31 cellular contexts compared by ENCODE assay signal in the genomic region with DNA sequence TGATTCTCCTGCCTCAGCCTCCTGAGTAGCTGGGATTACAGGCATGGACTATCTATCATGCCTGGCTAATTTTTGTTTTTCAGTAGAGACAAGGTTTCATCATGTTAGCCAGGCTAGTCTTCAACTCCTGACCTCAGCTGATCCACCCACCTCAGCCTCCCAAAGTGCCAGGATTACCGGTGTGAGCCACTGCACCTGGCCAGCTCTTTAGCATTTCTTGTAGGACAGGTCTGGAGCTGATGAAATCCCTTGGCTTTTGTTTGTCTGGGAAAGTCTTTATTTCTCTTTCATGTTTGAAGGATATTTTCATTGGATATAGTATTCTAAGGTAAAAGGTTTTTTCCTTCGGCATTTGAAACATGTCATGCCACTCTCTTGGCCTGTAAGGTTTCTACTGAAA.
"Had no signal": no experiment of that assay in that cellular context is flagged by ENCODE, and none has a peak within 500 bp of the region (broad histone marks: within the 10 kb centered on the region; RNA-seq: fewer than 3 reads in every experiment).

No MANE protein-coding gene starts in this region.

- DNase-seq: naive B cell; naive thymus-derived CD8-positive, alpha-beta T cell; nephron progenitor cell; nucleus accumbens; ovary; posterior cingulate gyrus; psoas muscle; right cardiac atrium; spleen; stimulated activated CD4-positive, alpha-beta T cell treated with anti-CD3 and anti-CD28 coated beads, Interleukin-12 subunit alpha, Interleukin-12 subunit beta, amount 100 ng/mL, for 4 hours; stimulated activated CD4-positive, alpha-beta T cell treated with anti-CD3 and anti-CD28 coated beads, Interleukin-1b, Interleukin-23, amount 100 ng/mL, for 48 hours; stimulated activated CD4-positive, alpha-beta T cell treated with anti-CD3 and anti-CD28 coated beads, Interleukin-4, amount 100 ng/mL, for 1 hour; stimulated activated CD4-positive, alpha-beta T cell treated with anti-CD3 and anti-CD28 coated beads, Interleukin-4, amount 100 ng/mL, for 4 hours; stimulated activated CD8-positive, alpha-beta memory T cell treated with anti-CD3 and anti-CD28 coated beads, Interleukin-4, amount 100 ng/mL, for 48 hours; stimulated activated naive CD4-positive, alpha-beta T cell; stimulated activated naive CD8-positive, alpha-beta T cell treated with anti-CD3 and anti-CD28 coated beads, Interleukin-15, amount 100 ng/mL, for 72 hours; stimulated activated naive CD8-positive, alpha-beta T cell treated with anti-CD3 and anti-CD28 coated beads, Interleukin-15, Interleukin-2, amounts not matched to agents 100 U/mL and 50 U/mL, for 24 hours; substantia nigra; testis; tibial artery; transverse colon; upper lobe of left lung had no signal

- H3K4me1 ChIP-seq: parathyroid adenoma, testis had no signal

- H3K4me3 ChIP-seq: ovary, psoas muscle, skin epidermis, smooth muscle cell, spleen, suprapubic skin, testis, tibial artery, transverse colon, upper lobe of left lung had no signal

- H3K36me3 ChIP-seq: neutrophil, ovary, suprapubic skin, tibial artery, transverse colon, upper lobe of left lung had no signal

- H3K9me3 ChIP-seq: neutrophil, ovary, psoas muscle, suprapubic skin, testis, tibial artery, transverse colon, upper lobe of left lung had no signal

- H3K4me2 ChIP-seq: smooth muscle cell had no signal

- ATAC-seq: naive thymus-derived CD8-positive, alpha-beta T cell; natural killer cell treated with Interleukin-12 subunit alpha and Interleukin-12 subunit beta and Interleukin-15 and Interleukin-18, amount 100 ng/mL, for 72 hours; psoas muscle; right cardiac atrium; sciatic nerve; stimulated activated memory B cell treated with anti-CD40 and anti-IgM and Interleukin-4, amounts not matched to agents 10 μg/mL and 1 μg/mL and 100 μg/mL, for 72 hours; stimulated activated naive CD8-positive, alpha-beta T cell treated with anti-CD3 and anti-CD28 coated beads, Interleukin-15, amount 100 ng/mL, for 72 hours; stimulated activated naive CD8-positive, alpha-beta T cell treated with anti-CD3 and anti-CD28 coated beads, Interleukin-15, Interleukin-2, amounts not matched to agents 100 U/mL and 50 U/mL, for 24 hours had no signal

- H3K9ac ChIP-seq: parathyroid adenoma had no signal

- H2AFZ ChIP-seq: parathyroid adenoma had no signal

- H3K27me3 ChIP-seq: neutrophil, ovary, spleen, suprapubic skin, testis, tibial artery, transverse colon, upper lobe of left lung had no signal

- FAIRE-seq: urothelium cell line had no signal

- H3K27ac ChIP-seq: neutrophil, ovary, parathyroid adenoma, psoas muscle, skin epidermis, spleen, suprapubic skin, testis, tibial artery, transverse colon, upper lobe of left lung had no signal
